ENCODE assay signal across 1 cellular context in the genomic region with DNA sequence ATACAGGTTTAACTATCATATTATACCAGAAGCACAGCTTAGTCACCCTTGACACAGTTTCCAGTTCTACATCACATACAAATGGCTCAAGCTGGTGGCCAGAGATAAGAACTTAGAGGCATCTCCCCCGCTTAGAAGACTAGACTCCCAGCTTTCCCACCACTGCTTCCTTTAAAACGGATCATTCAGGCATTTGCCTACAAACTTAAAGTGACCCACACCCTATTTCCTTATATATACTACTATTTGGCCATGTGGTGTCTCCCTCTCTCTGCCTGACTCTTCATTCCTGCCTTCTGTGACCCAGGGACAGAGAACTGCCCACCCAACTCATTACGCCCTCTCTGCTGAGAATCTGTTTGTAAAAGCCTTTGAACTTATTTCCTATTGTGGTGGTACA.
TF ChIP-seq lines count a peak whose summit lies in the region.

No MANE protein-coding gene starts in this region.

TF ChIP-seq in H1, 55 proteins besides CTCF, POLR2A, EP300 and RAD21 (continued from another document):
- TF ChIP-seq, protein P1, sequence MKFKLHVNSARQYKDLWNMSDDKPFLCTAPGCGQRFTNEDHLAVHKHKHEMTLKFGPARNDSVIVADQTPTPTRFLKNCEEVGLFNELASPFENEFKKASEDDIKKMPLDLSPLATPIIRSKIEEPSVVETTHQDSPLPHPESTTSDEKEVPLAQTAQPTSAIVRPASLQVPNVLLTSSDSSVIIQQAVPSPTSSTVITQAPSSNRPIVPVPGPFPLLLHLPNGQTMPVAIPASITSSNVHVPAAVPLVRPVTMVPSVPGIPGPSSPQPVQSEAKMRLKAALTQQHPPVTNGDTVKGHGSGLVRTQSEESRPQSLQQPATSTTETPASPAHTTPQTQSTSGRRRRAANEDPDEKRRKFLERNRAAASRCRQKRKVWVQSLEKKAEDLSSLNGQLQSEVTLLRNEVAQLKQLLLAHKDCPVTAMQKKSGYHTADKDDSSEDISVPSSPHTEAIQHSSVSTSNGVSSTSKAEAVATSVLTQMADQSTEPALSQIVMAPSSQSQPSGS (IDR thresholded peaks at IDR 0.05; ENCODE audit: low read length) = no peak
- no peak for TF ChIP-seq RBBP5 (IDR thresholded peaks at IDR 0.05; ENCODE audit: borderline replicate concordance, low read depth, low read length)
- no peak for TF ChIP-seq ASH2L (IDR thresholded peaks at IDR 0.05; ENCODE audit: low read length)
- no peak for TF ChIP-seq CHD1 (IDR thresholded peaks at IDR 0.05; ENCODE audit: low read depth, low read length)
- no peak for TF ChIP-seq RFX5 (IDR thresholded peaks at IDR 0.05; ENCODE audit: borderline replicate concordance, low read depth, low read length)
- TF ChIP-seq GTF2F1 (IDR thresholded peaks at IDR 0.05; ENCODE audit: borderline replicate concordance, low read depth, low read length) = no peak
- no peak for TF ChIP-seq JUND (IDR thresholded peaks at IDR 0.05; ENCODE audit: low read length)
- no peak for TF ChIP-seq BACH1 (IDR thresholded peaks at IDR 0.05; ENCODE audit: low read length)
- no peak for TF ChIP-seq SRF (IDR thresholded peaks at IDR 0.05; ENCODE audit: low read depth, low read length)
- TF ChIP-seq CTBP2 (IDR thresholded peaks at IDR 0.05; ENCODE audit: borderline replicate concordance, insufficient read depth, insufficient read length, low read length) = no peak
- no peak for TF ChIP-seq SP1 (IDR thresholded peaks at IDR 0.05; ENCODE audit: low read depth, low read length)
- no peak for TF ChIP-seq EGR1 (IDR thresholded peaks at IDR 0.05; ENCODE audit: borderline replicate concordance, low read depth, low read length)
- no peak for TF ChIP-seq TCF12 (IDR thresholded peaks at IDR 0.05; ENCODE audit: low read depth, low read length)
- TF ChIP-seq TAF1 (IDR thresholded peaks at IDR 0.05; ENCODE audit: low read depth, low read length) = no peak
- TF ChIP-seq RXRA (IDR thresholded peaks at IDR 0.05; ENCODE audit: insufficient read depth, low read depth, low read length) = no peak
- no peak for TF ChIP-seq SUZ12 (IDR thresholded peaks at IDR 0.05; ENCODE audit: low read length)
- no peak for TF ChIP-seq SIRT6 (IDR thresholded peaks at IDR 0.05; ENCODE audit: low read length)
- no peak for TF ChIP-seq JUN (IDR thresholded peaks at IDR 0.05; ENCODE audit: low read depth, low read length)
- no peak for TF ChIP-seq PHF8 (conservative IDR thresholded peaks at IDR 0.05; ENCODE audit: low read depth, low read length)
TF ChIP-seq in H1: peak in this region for 0.
